ENCODE assay signal across 1 cellular context in genomic region chr6:142279350-142280180, GRCh38.
TF ChIP-seq lines count a peak whose summit lies in the region.

No MANE protein-coding gene starts in this region.

TF ChIP-seq in HepG2, 621 proteins besides CTCF, POLR2A, EP300 and RAD21 (continued from another document and continues in another):
- TF ChIP-seq ZNF704 (CRISPR knock-in tag; IDR thresholded peaks at IDR 0.05; ENCODE audit: borderline replicate concordance) (no peak), MEF2D (CRISPR knock-in tag; IDR thresholded peaks at IDR 0.05) (0 out of 2 replicates have a peak, but pooled peaks have one; percentile 50), SP1 (IDR thresholded peaks at IDR 0.05) (no peak), SP1 (CRISPR knock-in tag; IDR thresholded peaks at IDR 0.05) (no peak), RCOR2 (CRISPR knock-in tag; IDR thresholded peaks at IDR 0.05) (peak; percentile 59), KAT2B (IDR thresholded peaks at IDR 0.05; ENCODE audit: borderline replicate concordance, low read depth, low read length) (peak; percentile 99), MXD1 (CRISPR knock-in tag; IDR thresholded peaks at IDR 0.05) (no peak), ZNF24 (IDR thresholded peaks at IDR 0.05) (no peak), ZBTB7A (CRISPR knock-in tag; IDR thresholded peaks at IDR 0.05) (no peak), ERF (CRISPR knock-in tag; IDR thresholded peaks at IDR 0.05) (0 out of 2 replicates have a peak, but pooled peaks have one; percentile 26), TCF7 (IDR thresholded peaks at IDR 0.05; ENCODE audit: low read depth) (peak; percentile 53; the same call in 1 of the 2 replicates), ZSCAN29 (CRISPR knock-in tag; conservative IDR thresholded peaks at IDR 0.05) (0 out of 2 replicates have a peak, but pooled peaks have one; percentile 59), ZSCAN22 (CRISPR knock-in tag; IDR thresholded peaks at IDR 0.05) (no peak), ZNF549 (CRISPR knock-in tag; IDR thresholded peaks at IDR 0.05) (no peak), AFF4 (CRISPR knock-in tag; IDR thresholded peaks at IDR 0.05) (no peak), CEBPG (CRISPR knock-in tag; IDR thresholded peaks at IDR 0.05) (peak; percentile 96), ZBTB20 (CRISPR knock-in tag; IDR thresholded peaks at IDR 0.05; ENCODE audit: borderline replicate concordance, low read depth) (peak; percentile 96), RXRB (CRISPR knock-in tag; IDR thresholded peaks at IDR 0.05; ENCODE audit: borderline replicate concordance) (peak; percentile 73), STAG1 (CRISPR knock-in tag; IDR thresholded peaks at IDR 0.05) (no peak; the same call in 1 of the 2 replicates), ZNF496 (CRISPR knock-in tag; IDR thresholded peaks at IDR 0.05; ENCODE audit: insufficient replicate concordance) (no peak), ZNF318 (CRISPR knock-in tag; IDR thresholded peaks at IDR 0.05) (no peak), NR2C2 (CRISPR knock-in tag; IDR thresholded peaks at IDR 0.05; ENCODE audit: borderline replicate concordance) (0 out of 2 replicates have a peak, but pooled peaks have one; percentile 32), ZKSCAN8 (CRISPR knock-in tag; IDR thresholded peaks at IDR 0.05; ENCODE audit: borderline replicate concordance) (peak; percentile 75; the same call in 1 of the 2 replicates), SIN3A (IDR thresholded peaks at IDR 0.05; ENCODE audit: borderline replicate concordance, low read depth, low read length) (no peak), HNF1A (IDR thresholded peaks at IDR 0.05; ENCODE audit: low read depth) (no peak; the same call in 1 of the 2 replicates), HNF1A (CRISPR knock-in tag; IDR thresholded peaks at IDR 0.05; ENCODE audit: borderline replicate concordance) (peak; percentile 29; the same call in 1 of the 2 replicates), MIER3 (CRISPR knock-in tag; IDR thresholded peaks at IDR 0.05; ENCODE audit: borderline replicate concordance) (0 out of 2 replicates have a peak, but pooled peaks have one; percentile 18), NCOA1 (CRISPR knock-in tag; IDR thresholded peaks at IDR 0.05) (peak; percentile 44; the same call in 1 of the 2 replicates)
- TF ChIP-seq, protein P1, sequence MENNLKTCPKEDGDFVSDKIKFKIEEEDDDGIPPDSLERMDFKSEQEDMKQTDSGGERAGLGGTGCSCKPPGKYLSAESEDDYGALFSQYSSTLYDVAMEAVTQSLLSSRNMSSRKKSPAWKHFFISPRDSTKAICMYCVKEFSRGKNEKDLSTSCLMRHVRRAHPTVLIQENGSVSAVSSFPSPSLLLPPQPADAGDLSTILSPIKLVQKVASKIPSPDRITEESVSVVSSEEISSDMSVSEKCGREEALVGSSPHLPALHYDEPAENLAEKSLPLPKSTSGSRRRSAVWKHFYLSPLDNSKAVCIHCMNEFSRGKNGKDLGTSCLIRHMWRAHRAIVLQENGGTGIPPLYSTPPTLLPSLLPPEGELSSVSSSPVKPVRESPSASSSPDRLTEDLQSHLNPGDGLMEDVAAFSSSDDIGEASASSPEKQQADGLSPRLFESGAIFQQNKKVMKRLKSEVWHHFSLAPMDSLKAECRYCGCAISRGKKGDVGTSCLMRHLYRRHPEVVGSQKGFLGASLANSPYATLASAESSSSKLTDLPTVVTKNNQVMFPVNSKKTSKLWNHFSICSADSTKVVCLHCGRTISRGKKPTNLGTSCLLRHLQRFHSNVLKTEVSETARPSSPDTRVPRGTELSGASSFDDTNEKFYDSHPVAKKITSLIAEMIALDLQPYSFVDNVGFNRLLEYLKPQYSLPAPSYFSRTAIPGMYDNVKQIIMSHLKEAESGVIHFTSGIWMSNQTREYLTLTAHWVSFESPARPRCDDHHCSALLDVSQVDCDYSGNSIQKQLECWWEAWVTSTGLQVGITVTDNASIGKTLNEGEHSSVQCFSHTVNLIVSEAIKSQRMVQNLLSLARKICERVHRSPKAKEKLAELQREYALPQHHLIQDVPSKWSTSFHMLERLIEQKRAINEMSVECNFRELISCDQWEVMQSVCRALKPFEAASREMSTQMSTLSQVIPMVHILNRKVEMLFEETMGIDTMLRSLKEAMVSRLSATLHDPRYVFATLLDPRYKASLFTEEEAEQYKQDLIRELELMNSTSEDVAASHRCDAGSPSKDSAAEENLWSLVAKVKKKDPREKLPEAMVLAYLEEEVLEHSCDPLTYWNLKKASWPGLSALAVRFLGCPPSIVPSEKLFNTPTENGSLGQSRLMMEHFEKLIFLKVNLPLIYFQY (CRISPR knock-in tag; IDR thresholded peaks at IDR 0.05; ENCODE audit: borderline replicate concordance), result peak; percentile 57; the same call in 1 of the 2 replicates
- TF ChIP-seq, protein P2, sequence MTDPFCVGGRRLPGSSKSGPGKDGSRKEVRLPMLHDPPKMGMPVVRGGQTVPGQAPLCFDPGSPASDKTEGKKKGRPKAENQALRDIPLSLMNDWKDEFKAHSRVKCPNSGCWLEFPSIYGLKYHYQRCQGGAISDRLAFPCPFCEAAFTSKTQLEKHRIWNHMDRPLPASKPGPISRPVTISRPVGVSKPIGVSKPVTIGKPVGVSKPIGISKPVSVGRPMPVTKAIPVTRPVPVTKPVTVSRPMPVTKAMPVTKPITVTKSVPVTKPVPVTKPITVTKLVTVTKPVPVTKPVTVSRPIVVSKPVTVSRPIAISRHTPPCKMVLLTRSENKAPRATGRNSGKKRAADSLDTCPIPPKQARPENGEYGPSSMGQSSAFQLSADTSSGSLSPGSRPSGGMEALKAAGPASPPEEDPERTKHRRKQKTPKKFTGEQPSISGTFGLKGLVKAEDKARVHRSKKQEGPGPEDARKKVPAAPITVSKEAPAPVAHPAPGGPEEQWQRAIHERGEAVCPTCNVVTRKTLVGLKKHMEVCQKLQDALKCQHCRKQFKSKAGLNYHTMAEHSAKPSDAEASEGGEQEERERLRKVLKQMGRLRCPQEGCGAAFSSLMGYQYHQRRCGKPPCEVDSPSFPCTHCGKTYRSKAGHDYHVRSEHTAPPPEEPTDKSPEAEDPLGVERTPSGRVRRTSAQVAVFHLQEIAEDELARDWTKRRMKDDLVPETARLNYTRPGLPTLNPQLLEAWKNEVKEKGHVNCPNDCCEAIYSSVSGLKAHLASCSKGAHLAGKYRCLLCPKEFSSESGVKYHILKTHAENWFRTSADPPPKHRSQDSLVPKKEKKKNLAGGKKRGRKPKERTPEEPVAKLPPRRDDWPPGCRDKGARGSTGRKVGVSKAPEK (CRISPR knock-in tag; IDR thresholded peaks at IDR 0.05; ENCODE audit: borderline replicate concordance), result no peak
